Comparison of ENCODE assay signal across 27 cellular contexts in the genomic region with DNA sequence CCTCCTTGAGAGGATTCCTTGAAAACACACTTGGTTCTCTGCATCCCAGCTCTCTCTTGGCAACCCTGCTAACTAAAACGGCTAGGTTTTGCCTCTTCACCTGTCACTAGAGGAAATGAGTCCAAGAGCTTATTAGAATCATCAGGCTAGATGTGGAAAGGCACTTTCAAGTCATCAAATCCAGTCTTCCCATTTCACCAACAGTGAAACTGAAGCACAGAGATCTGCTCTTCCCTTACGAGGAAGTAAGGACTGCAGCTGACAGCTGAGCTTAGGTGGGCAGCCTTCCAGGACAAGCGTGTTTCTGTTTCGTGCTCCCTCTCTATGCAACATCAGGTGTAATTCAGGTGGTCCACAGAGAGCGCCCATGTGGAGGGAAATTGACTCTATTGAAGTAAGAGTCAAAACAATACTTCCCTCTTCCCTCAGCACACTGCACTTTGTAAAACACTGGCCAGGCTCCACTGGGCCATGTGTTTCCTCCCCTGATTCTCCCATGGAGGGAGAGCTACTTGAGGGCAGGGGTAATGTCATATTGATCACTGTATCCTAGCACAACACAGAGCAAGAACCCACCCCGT. TPM values are rescaled to one million over a fixed set of nuclear protein-coding genes. Genes with fewer than 3 reads are reported as not detected.
DNase-seq lines count a peak whose midpoint lies in the region; ATAC-seq and TF ChIP-seq lines count a peak whose summit lies in the region.
"Had no signal": no experiment of that assay in that cellular context is flagged by ENCODE, and none has a peak within 500 bp of the region (broad histone marks: within the 10 kb centered on the region; RNA-seq: fewer than 3 reads in every experiment).

No MANE protein-coding gene starts in this region.

- no peaks in the 10 kb centered on the region for H3K9me3 ChIP-seq in DOHH2 (ENCODE audit: control insufficient read depth, insufficient read depth, low read length)
- H3K9me3 ChIP-seq in OCI-LY3 (ENCODE audit: insufficient read depth, low read length) = no peaks in the 10 kb centered on the region
- H3K9me3 ChIP-seq in CD4-positive, alpha-beta T cell (ENCODE audit: control insufficient read depth, low read length) = no peaks in the 10 kb centered on the region
- H3K9me3 ChIP-seq: left lung, right lobe of liver, SJSA1, upper lobe of right lung had no signal

- peaks cover 13% of the 10 kb centered on the region for H3K36me3 Mint-ChIP-seq in memory B cell
- H3K36me3 Mint-ChIP-seq in stimulated activated memory B cell treated with anti-CD40 and anti-IgM and Interleukin-4, amounts not matched to agents 10 μg/mL and 1 μg/mL and 100 μg/mL, for 72 hours = peaks cover 10% of the 10 kb centered on the region
- no peaks in the 10 kb centered on the region for H3K36me3 Mint-ChIP-seq in CD4-positive, alpha-beta T cell (ENCODE audit: low read depth)
- H3K36me3 Mint-ChIP-seq: CD4-positive, CD25-positive, alpha-beta regulatory T cell had no signal

- peaks cover 76% of the 10 kb centered on the region for H3K4me1 Mint-ChIP-seq in memory B cell
- H3K4me1 Mint-ChIP-seq in stimulated activated memory B cell treated with anti-CD40 and anti-IgM and Interleukin-4, amounts not matched to agents 10 μg/mL and 1 μg/mL and 100 μg/mL, for 72 hours = peaks cover 93% of the 10 kb centered on the region
- peaks cover 12% of the 10 kb centered on the region for H3K4me1 Mint-ChIP-seq in CD4-positive, alpha-beta T cell (ENCODE audit: low read depth)

- H3K9me3 Mint-ChIP-seq in memory B cell = no peaks in the 10 kb centered on the region
- no peaks in the 10 kb centered on the region for H3K9me3 Mint-ChIP-seq in stimulated activated memory B cell treated with anti-CD40 and anti-IgM and Interleukin-4, amounts not matched to agents 10 μg/mL and 1 μg/mL and 100 μg/mL, for 72 hours
- H3K9me3 Mint-ChIP-seq in CD4-positive, alpha-beta T cell = no peaks in the 10 kb centered on the region
- H3K9me3 Mint-ChIP-seq: activated CD4-positive, alpha-beta T cell treated with anti-CD3 and anti-CD28 coated beads, Interleukin-2, amount 10 ng/mL, durations not matched to agents 24 days and 14 days; activated naive CD8-positive, alpha-beta T cell treated with anti-CD3 and anti-CD28 coated beads, Interleukin-2, amount 50 U/mL, for 24 hours; activated T-cell treated with anti-CD3 and anti-CD28 coated beads, Interleukin-2, amount 50 U/mL, for 24 hours had no signal

- H3K27ac ChIP-seq in DOHH2 (ENCODE audit: low read depth, low read length) (peak overlapping the region; percentile 9), OCI-LY3 (ENCODE audit: low read length) (peak overlapping the region; percentile 17; the same call in 1 of the 2 replicates)
- H3K27ac ChIP-seq in CD4-positive, alpha-beta T cell (ENCODE audit: low read depth, low read length) = no peak overlapping the region
- H3K27ac ChIP-seq: left lung, right lobe of liver, SJSA1, upper lobe of right lung had no signal

- H3K79me2 ChIP-seq in DOHH2 (ENCODE audit: control insufficient read depth, low read length) (peaks cover 90% of the 10 kb centered on the region), OCI-LY3 (ENCODE audit: low read length) (peaks cover 5% of the 10 kb centered on the region)

- H3K36me3 ChIP-seq in DOHH2 (ENCODE audit: control insufficient read depth, low read length) (peaks cover 3% of the 10 kb centered on the region; the same call in 1 of the 2 replicates), OCI-LY3 (replicated peaks; ENCODE audit: low read depth, low read length) (peaks cover 2% of the 10 kb centered on the region)
- H3K36me3 ChIP-seq: left lung, right lobe of liver, SJSA1, upper lobe of right lung had no signal

- intact Hi-C loops in CD4-positive, alpha-beta T cell (cut with DNase I, micrococcal nuclease) = no loop called here

- H3K27me3 ChIP-seq in DOHH2 (ENCODE audit: control insufficient read depth, low read length) (no peaks in the 10 kb centered on the region), OCI-LY3 (ENCODE audit: low read depth, low read length) (peaks cover 4% of the 10 kb centered on the region; the same call in 1 of the 2 replicates)
- H3K27me3 ChIP-seq in CD4-positive, alpha-beta T cell (ENCODE audit: control insufficient read depth, insufficient read depth, low read length) = peaks cover 20% of the 10 kb centered on the region
- H3K27me3 ChIP-seq: left lung, right lobe of liver, upper lobe of right lung had no signal

- H2AFZ ChIP-seq in OCI-LY3 (ENCODE audit: low read depth, low read length) = no peak overlapping the region

- TF ChIP-seq CTCF in DOHH2 (IDR thresholded peaks at IDR 0.05; ENCODE audit: low read depth, low read length, poor library complexity, severe bottlenecking) (no peak), OCI-LY3 (IDR thresholded peaks at IDR 0.05; ENCODE audit: low read depth, low read length) (no peak)
- TF ChIP-seq CTCF in CD4-positive, alpha-beta T cell (IDR thresholded peaks at IDR 0.05) = no peak

- no peaks in the 10 kb centered on the region for H3K27me3 Mint-ChIP-seq in memory B cell
- H3K27me3 Mint-ChIP-seq in stimulated activated memory B cell treated with anti-CD40 and anti-IgM and Interleukin-4, amounts not matched to agents 10 μg/mL and 1 μg/mL and 100 μg/mL, for 72 hours = no peaks in the 10 kb centered on the region
- peaks cover 49% of the 10 kb centered on the region for H3K27me3 Mint-ChIP-seq in CD4-positive, alpha-beta T cell

- H3K9me2 ChIP-seq in DOHH2 (replicated peaks; ENCODE audit: control insufficient read depth, low read length) = no peaks in the 10 kb centered on the region

- CTCF ChIA-PET in CD4-positive, alpha-beta T cell (lab: Charles Lee) = no interaction called here

- peak overlapping the region; percentile 90 for H3K4me2 ChIP-seq in DOHH2 (ENCODE audit: low read length)
- peak overlapping the region; percentile 36 for H3K4me2 ChIP-seq in OCI-LY3 (ENCODE audit: low read length)

- H3K4me1 ChIP-seq in DOHH2 (ENCODE audit: control insufficient read depth, low read length) (peaks cover 100% of the 10 kb centered on the region), OCI-LY3 (ENCODE audit: low read length) (peaks cover 97% of the 10 kb centered on the region)
- H3K4me1 ChIP-seq: right lobe of liver had no signal

- POLR2A ChIA-PET in CD4-positive, alpha-beta T cell (lab: Charles Lee) = no interaction called here

- H4K20me1 ChIP-seq in DOHH2 (ENCODE audit: control insufficient read depth, insufficient read depth, low read depth, low read length) (no peaks in the 10 kb centered on the region), OCI-LY3 (ENCODE audit: insufficient read depth, low read length) (no peaks in the 10 kb centered on the region)

- no peak for DNase-seq in memory B cell (ENCODE audit: low spot score in 2 of 2)
- DNase-seq in NCI-H2081 (lab: John Stamatoyannopoulos, UW) = no peak
- no peak for DNase-seq in hippocampal formation (lab: John Stamatoyannopoulos, UW)
- DNase-seq in CD4-positive, alpha-beta T cell = no peak
- DNase-seq: activated CD4-positive, alpha-beta T cell treated with anti-CD3 and anti-CD28 coated beads, Interleukin-2, amount 10 ng/mL, durations not matched to agents 24 days and 14 days; activated naive CD8-positive, alpha-beta T cell treated with anti-CD3 and anti-CD28 coated beads, Interleukin-2, amount 50 U/mL, for 24 hours; activated T-cell treated with anti-CD3 and anti-CD28 coated beads, Interleukin-2, amount 50 U/mL, for 24 hours; CD4-positive, CD25-positive, alpha-beta regulatory T cell; DND-41; islet precursor cell; left lung; NCI-H1417; NCI-H2029; NCI-H526; nucleus accumbens; right lobe of liver; RPMI8226; stimulated activated CD4-positive, alpha-beta T cell treated with anti-CD3 and anti-CD28 coated beads, Interleukin-4, amount 100 ng/mL, for 1 hour; T1000; upper lobe of right lung had no signal

- H3K4me3 ChIP-seq in DOHH2 (ENCODE audit: low read length) (peak overlapping the region; percentile 10; the same call in 1 of the 2 replicates), OCI-LY3 (ENCODE audit: low read length) (no peak overlapping the region)
- H3K4me3 ChIP-seq: coronary artery, K562, left lung, right lobe of liver, SJSA1, upper lobe of right lung had no signal

- no peak overlapping the region for H3K9ac ChIP-seq in OCI-LY3 (ENCODE audit: low read length)

- H3K4me3 Mint-ChIP-seq in memory B cell = peak overlapping the region; percentile 44
- H3K4me3 Mint-ChIP-seq in stimulated activated memory B cell treated with anti-CD40 and anti-IgM and Interleukin-4, amounts not matched to agents 10 μg/mL and 1 μg/mL and 100 μg/mL, for 72 hours = peak overlapping the region; percentile 5
- H3K4me3 Mint-ChIP-seq in CD4-positive, alpha-beta T cell = no peak overlapping the region
- H3K4me3 Mint-ChIP-seq: activated CD4-positive, alpha-beta T cell treated with anti-CD3 and anti-CD28 coated beads, Interleukin-2, amount 10 ng/mL, durations not matched to agents 24 days and 14 days; activated naive CD8-positive, alpha-beta T cell treated with anti-CD3 and anti-CD28 coated beads, Interleukin-2, amount 50 U/mL, for 24 hours; activated T-cell treated with anti-CD3 and anti-CD28 coated beads, Interleukin-2, amount 50 U/mL, for 24 hours; CD4-positive, CD25-positive, alpha-beta regulatory T cell had no signal

- H3K27ac Mint-ChIP-seq in memory B cell = peak overlapping the region; percentile 96
- peak overlapping the region; percentile 76 for H3K27ac Mint-ChIP-seq in stimulated activated memory B cell treated with anti-CD40 and anti-IgM and Interleukin-4, amounts not matched to agents 10 μg/mL and 1 μg/mL and 100 μg/mL, for 72 hours
- no peak overlapping the region for H3K27ac Mint-ChIP-seq in CD4-positive, alpha-beta T cell
- H3K27ac Mint-ChIP-seq: activated CD4-positive, alpha-beta T cell treated with anti-CD3 and anti-CD28 coated beads, Interleukin-2, amount 10 ng/mL, durations not matched to agents 24 days and 14 days; activated naive CD8-positive, alpha-beta T cell treated with anti-CD3 and anti-CD28 coated beads, Interleukin-2, amount 50 U/mL, for 24 hours; activated T-cell treated with anti-CD3 and anti-CD28 coated beads, Interleukin-2, amount 50 U/mL, for 24 hours; CD4-positive, CD25-positive, alpha-beta regulatory T cell; progenitor cell of endocrine pancreas had no signal

- H3F3A ChIP-seq in DOHH2 (ENCODE audit: control insufficient read depth, insufficient read depth) = peaks cover 34% of the 10 kb centered on the region

- no peak for ATAC-seq in memory B cell (ENCODE audit: low read depth)
- no peak for ATAC-seq in stimulated activated memory B cell treated with anti-CD40 and anti-IgM and Interleukin-4, amounts not matched to agents 10 μg/mL and 1 μg/mL and 100 μg/mL, for 72 hours
- no peak for ATAC-seq in CD4-positive, alpha-beta T cell (ENCODE audit: poor library complexity)
- ATAC-seq: activated naive CD8-positive, alpha-beta T cell treated with anti-CD3 and anti-CD28 coated beads, Interleukin-2, amount 50 U/mL, for 24 hours; K562; left lung; upper lobe of right lung had no signal

RNA-seq across cellular contexts. Expression of gene CYRIA, which starts 5.5 kb away (rescaled TPM):
- total RNA-seq in CD4-positive, alpha-beta T cell = 1 to 10 TPM; 1.3 TPM
- total RNA-seq: CD4-positive, CD25-positive, alpha-beta regulatory T cell had no signal
